Comparison of ENCODE assay signal across 1 cellular context in genomic region chr2:218130822-218131221, GRCh38.
TF ChIP-seq lines count a peak whose summit lies in the region.

No MANE protein-coding gene starts in this region.

TF ChIP-seq in IMR-90, 13 proteins besides CTCF, POLR2A, EP300 and RAD21:
- peak; percentile 77 for TF ChIP-seq MAFK (IDR thresholded peaks at IDR 0.05; ENCODE audit: low read depth, low read length)
- no peak for TF ChIP-seq ELK1 (IDR thresholded peaks at IDR 0.05; ENCODE audit: borderline replicate concordance, low read depth, low read length)
